8 cellular contexts compared by ENCODE assay signal in genomic region chr12:15629108-15629507, GRCh38.
DNase-seq lines count a peak whose midpoint lies in the region; ATAC-seq and TF ChIP-seq lines count a peak whose summit lies in the region.

No MANE protein-coding gene starts in this region.

- CTCF ChIA-PET in HEK293T (lab: Yijun Ruan, JAX) = no interaction called here

- H3K9me3 ChIP-seq in HUES48 (ENCODE audit: control insufficient read depth, insufficient read depth, low read length) = no peaks in the 10 kb centered on the region

- POLR2A ChIA-PET in HEK293T (lab: Yijun Ruan, JAX) = no interaction called here

- DNase-seq in GM12865 (ENCODE audit: low read depth) = peak; percentile 39
- peak; percentile 67 for DNase-seq in ecto neural progenitor cell (ENCODE audit: low spot score)
- DNase-seq in mucosa of gallbladder (ENCODE audit: low spot score) = peak; percentile 80
- DNase-seq in activated naive CD4-positive, alpha-beta T cell treated with anti-CD3 and anti-CD28 coated beads, Interleukin-2, amount 50 U/mL, for 16 hours = no peak
- DNase-seq in HEK293T (ENCODE audit: extremely low spot score) = no peak

- H3K27me3 ChIP-seq in HUES48 (ENCODE audit: control insufficient read depth, insufficient read depth, low read length) = no peaks in the 10 kb centered on the region

- no peak overlapping the region for H3K9ac ChIP-seq in HUES48 (ENCODE audit: low read depth, low read length)

- ATAC-seq in HG02885 (IDR thresholded peaks at IDR 0.05; ENCODE audit: poor library complexity, unreplicated experiment) (no peak), HG03457 (IDR thresholded peaks at IDR 0.05; ENCODE audit: unreplicated experiment) (no peak)

- no peak overlapping the region for H3K4me3 ChIP-seq in GM12865 (ENCODE audit: low read depth, low read length)
- no peak overlapping the region for H3K4me3 ChIP-seq in HUES48 (ENCODE audit: low read depth, low read length)

- peaks cover 13% of the 10 kb centered on the region; the same call in 1 of the 2 replicates for H3K4me1 ChIP-seq in HUES48 (ENCODE audit: control insufficient read depth, insufficient read depth, low read length)

- H3K36me3 ChIP-seq in HUES48 (ENCODE audit: control insufficient read depth, insufficient read depth, low read length) = no peaks in the 10 kb centered on the region

- peak overlapping the region; percentile 44 for H3K27ac ChIP-seq in HUES48 (ENCODE audit: low read depth, low read length)

- TF ChIP-seq CTCF in GM12865 (IDR thresholded peaks at IDR 0.05; ENCODE audit: insufficient read depth, low read depth, low read length, missing control alignments) = no peak

TF ChIP-seq in HEK293T, 16 proteins besides CTCF, POLR2A, EP300 and RAD21:
- TF ChIP-seq SUZ12 (IDR thresholded peaks at IDR 0.05) (no peak), HDGF (IDR thresholded peaks at IDR 0.05; ENCODE audit: borderline replicate concordance) (no peak), TARDBP (IDR thresholded peaks at IDR 0.05) (no peak), FOXM1 (IDR thresholded peaks at IDR 0.05; ENCODE audit: borderline replicate concordance) (no peak), ZNF384 (IDR thresholded peaks at IDR 0.05) (no peak), FOXA1 (IDR thresholded peaks at IDR 0.05) (no peak), BHLHE40 (IDR thresholded peaks at IDR 0.05; ENCODE audit: borderline replicate concordance) (no peak), SP1 (IDR thresholded peaks at IDR 0.05) (no peak), NFRKB (IDR thresholded peaks at IDR 0.05) (no peak)

Comparison
In these comparisons a context has a peak if more than half of its experiments do, and no peak if none do; other contexts are left out.
1. DNase-seq: peak in GM12865 (single experiment), ecto neural progenitor cell (single experiment) and mucosa of gallbladder (single experiment); none in activated naive CD4-positive, alpha-beta T cell treated with anti-CD3 and anti-CD28 coated beads, Interleukin-2, amount 50 U/mL, for 16 hours (single experiment) and HEK293T (single experiment).